ENCODE assay signal across 15 cellular contexts in the genomic region with DNA sequence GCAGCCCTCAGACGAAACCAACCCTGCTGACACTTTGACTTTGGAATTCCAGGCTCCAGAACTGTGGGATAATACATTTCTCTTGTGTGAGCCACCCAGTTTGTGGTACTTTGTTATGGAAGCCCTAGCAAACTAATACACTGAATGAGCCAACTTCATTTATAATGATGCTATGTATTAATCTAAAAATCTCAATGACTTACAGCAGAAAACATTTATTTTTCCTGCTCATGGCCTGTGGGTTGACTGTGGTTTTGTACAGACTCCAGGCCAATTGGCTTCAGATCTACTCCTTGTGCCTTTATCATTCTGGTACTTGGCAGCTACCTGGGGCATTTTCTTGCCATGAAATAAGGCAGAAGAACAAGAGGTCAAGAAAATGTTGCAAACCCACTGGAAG.
"Had no signal": no experiment of that assay in that cellular context is flagged by ENCODE, and none has a peak within 500 bp of the region (broad histone marks: within the 10 kb centered on the region; RNA-seq: fewer than 3 reads in every experiment).

No MANE protein-coding gene starts in this region.

- DNase-seq: activated CD4-positive, alpha-beta T cell treated with anti-CD3 and anti-CD28 coated beads for 4 hours; activated CD8-positive, alpha-beta T cell treated with anti-CD3 and anti-CD28 coated beads for 36 hours; activated effector memory CD4-positive, alpha-beta T cell treated with anti-CD3 and anti-CD28 coated beads, Interleukin-2, amount 50 U/mL, for 16 hours; activated T-cell treated with anti-CD3 and anti-CD28 coated beads, Interleukin-2, amount 50 U/mL, for 48 hours; amniotic stem cell; cortex of kidney; effector memory CD4-positive, alpha-beta T cell; naive thymus-derived CD4-positive, alpha-beta T cell; ovary; spleen; stomach had no signal

- H3K9me3 Mint-ChIP-seq: activated CD8-positive, alpha-beta T cell treated with anti-CD3 and anti-CD28 coated beads for 36 hours had no signal

- H3K4me3 ChIP-seq: gastroesophageal sphincter, ovary, spleen, stomach had no signal

- H3K4me3 Mint-ChIP-seq: activated CD8-positive, alpha-beta T cell treated with anti-CD3 and anti-CD28 coated beads for 36 hours; naive thymus-derived CD4-positive, alpha-beta T cell; WTC11 had no signal

- H3K4me1 Mint-ChIP-seq: naive thymus-derived CD4-positive, alpha-beta T cell; WTC11 had no signal

- H3K36me3 Mint-ChIP-seq: activated naive CD4-positive, alpha-beta T cell treated with anti-CD3 and anti-CD28 coated beads, Interleukin-2, amount 50 U/mL, for 72 hours; naive thymus-derived CD4-positive, alpha-beta T cell had no signal

- H3K27ac Mint-ChIP-seq: activated CD8-positive, alpha-beta T cell treated with anti-CD3 and anti-CD28 coated beads for 36 hours; activated naive CD4-positive, alpha-beta T cell treated with anti-CD3 and anti-CD28 coated beads, Interleukin-2, amount 50 U/mL, for 72 hours; naive thymus-derived CD4-positive, alpha-beta T cell; WTC11 had no signal

- ATAC-seq: activated CD8-positive, alpha-beta T cell treated with anti-CD3 and anti-CD28 coated beads for 36 hours; activated naive CD4-positive, alpha-beta T cell treated with anti-CD3 and anti-CD28 coated beads, Interleukin-2, amount 50 U/mL, for 72 hours; gastroesophageal sphincter; naive thymus-derived CD4-positive, alpha-beta T cell; sciatic nerve; WTC11 had no signal

- H3K27me3 Mint-ChIP-seq: activated CD8-positive, alpha-beta T cell treated with anti-CD3 and anti-CD28 coated beads for 36 hours had no signal
